8 cellular contexts compared by ENCODE assay signal in the genomic region with DNA sequence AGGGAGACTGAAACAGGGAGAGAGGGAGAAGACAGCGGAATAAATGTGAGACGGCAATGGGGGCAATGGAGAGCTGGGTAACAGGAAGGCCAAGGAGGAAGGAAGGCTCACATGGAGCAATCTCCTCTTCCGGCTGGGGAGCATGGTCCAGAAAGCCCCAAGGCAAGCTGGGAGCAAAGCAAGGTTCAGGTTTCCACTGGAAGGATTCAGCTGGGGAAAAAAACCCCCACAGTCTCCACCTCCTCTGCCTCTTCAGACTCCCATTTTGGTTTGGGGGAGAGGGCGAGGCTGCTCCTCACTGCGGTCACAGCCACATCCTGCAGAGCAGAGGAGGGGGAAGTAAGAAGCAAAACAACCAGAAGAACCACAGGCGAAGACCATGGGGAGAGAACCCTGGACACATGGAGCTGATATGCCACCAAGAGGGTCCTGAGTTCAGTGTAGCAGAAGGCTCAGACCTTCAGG. TPM values are rescaled to one million over a fixed set of nuclear protein-coding genes. Genes with fewer than 3 reads are reported as not detected.
DNase-seq lines count a peak whose midpoint lies in the region; ATAC-seq and TF ChIP-seq lines count a peak whose summit lies in the region.

No MANE protein-coding gene starts in this region.

- H3K27ac Mint-ChIP-seq in Calu3 (ENCODE audit: unreplicated experiment): no peak overlapping the region

- no peaks in the 10 kb centered on the region for H3K27me3 ChIP-seq in transverse colon

- H3K9me3 Mint-ChIP-seq in Calu3 (ENCODE audit: low read depth, unreplicated experiment): no peaks in the 10 kb centered on the region

- no peak for TF ChIP-seq POLR2A in transverse colon (IDR thresholded peaks at IDR 0.05)

- ATAC-seq in left colon: peak; percentile 6
- no peak for ATAC-seq in HG03135 (IDR thresholded peaks at IDR 0.05; ENCODE audit: unreplicated experiment)

- no peak for TF ChIP-seq EP300 in transverse colon (IDR thresholded peaks at IDR 0.05; ENCODE audit: low read depth)

- H3K9me3 ChIP-seq in transverse colon: no peaks in the 10 kb centered on the region

- DNase-seq in NAMALWA (ENCODE audit: low spot score) (peak; percentile 48), activated T-cell treated with anti-CD3 and anti-CD28 coated beads for 24 hours (ENCODE audit: low read depth) (peak; percentile 44), left colon (peak in 1 of 2 donors; percentile 32), transverse colon (peak; percentile 39), Calu3 (no peak), cortex of kidney (lab: John Stamatoyannopoulos, UW) (no peak), NCI-H524 treated with DMSO at 0.1 percent for 48 hours (lab: John Stamatoyannopoulos, UW) (no peak)

- no peak for TF ChIP-seq CTCF in transverse colon (IDR thresholded peaks at IDR 0.05)
- no peak for TF ChIP-seq CTCF in Calu3 (IDR thresholded peaks at IDR 0.05; ENCODE audit: unreplicated experiment)

- intact Hi-C loops in left colon (cut with DNase I, micrococcal nuclease): loop anchor here (2.0 to 10.0 kb wide), 3 partner anchors 52 to 132 kb away; no protein-coding TSS in a partner anchor
- intact Hi-C loops in transverse colon (cut with DNase I; ENCODE audit: low total_unique reads): loop anchor here (5.0 to 10.0 kb wide), 2 partner anchors 52 to 340 kb away; no protein-coding TSS in a partner anchor
- intact Hi-C loops in Calu3 (cut with micrococcal nuclease; ENCODE audit: unreplicated experiment): loop anchor here (2.0 kb wide), 1 partner anchor 132 kb away; no protein-coding TSS in a partner anchor

- no peaks in the 10 kb centered on the region for H3K27me3 Mint-ChIP-seq in Calu3 (ENCODE audit: unreplicated experiment)

- H3K27ac ChIP-seq in transverse colon: peak overlapping the region; percentile 47 to 63 (median 56)

- in situ Hi-C loops in transverse colon (cut with MboI; ENCODE audit: low pct_ligation_motif_present in 1 of 4, low pct_unique_long_range_greater_than_20kb in 1 of 4, low sequenced_read_pairs in 3 of 4): loop anchor here in 3 of 4 donors (5.0 to 25.0 kb wide), 5 partner anchors 60 to 142 kb away; a partner anchor contains a TSS

- H3K4me3 ChIP-seq in transverse colon: peak overlapping the region in 3 of 4 donors; percentile 4 to 33 (median 12)

- 64 to 65% methylated on average over 6 of the region's 6 CpGs for WGBS in transverse colon (ENCODE audit: low coverage in 1 of 2), 2 donors

- H3K4me3 Mint-ChIP-seq in Calu3 (ENCODE audit: low read depth, unreplicated experiment): no peak overlapping the region

- H3K4me1 Mint-ChIP-seq in Calu3 (ENCODE audit: low read depth, unreplicated experiment): no peaks in the 10 kb centered on the region

- CTCF ChIA-PET in Calu3 (lab: Charles Lee): interaction anchor here (1.7 kb wide), 1 partner anchor 57 kb away, joined by 27 read pairs; no protein-coding TSS in a partner anchor

- H3K36me3 Mint-ChIP-seq in Calu3 (ENCODE audit: insufficient read depth, unreplicated experiment): no peaks in the 10 kb centered on the region

- BruUV-seq in Calu3 (replicated peaks; lab: Mats Ljungman, UMichigan): no TSS peak

- peaks cover 0 to 9% (median 0%) of the 10 kb centered on the region in 4 donors for H3K4me1 ChIP-seq in transverse colon

- H3K36me3 ChIP-seq in transverse colon: peaks cover 0 to 9% (median 5%) of the 10 kb centered on the region in 4 donors

RNA-seq across cellular contexts. Expression of a gene that starts 0.7 kb away (rescaled TPM):
- total RNA-seq in left colon: 1 to 10 TPM in 1 of 2 donors, under 1 TPM in 1; 0.40 to 2.8 TPM
- total RNA-seq in transverse colon: 1 to 10 TPM; 2.0 to 5.2 (median 4.2) TPM
- not detected in 2 replicates for total RNA-seq in Calu3 (2022)

RNA-seq across cellular contexts. Expression of a gene that starts 8.6 kb away (rescaled TPM):
- total RNA-seq in left colon (1 to 10 TPM; 6.8 to 9.2 TPM), transverse colon (10 to 100 TPM in 1 of 4 donors, 1 to 10 TPM in 3; 1.4 to 15.7 (median 7.3) TPM), Calu3 (2022) (7.6 and 9.7 TPM in 2 replicates)

RNA-seq across cellular contexts. Expression of a gene that starts 8.8 kb away (rescaled TPM):
- total RNA-seq in left colon: 10 to 100 TPM; 22.6 to 26.2 TPM
- total RNA-seq in transverse colon: 10 to 100 TPM in 3 of 4 donors, 1 to 10 TPM in 1; 9.0 to 35.4 (median 25.1) TPM
- 47.3 and 49.8 TPM in 2 replicates for total RNA-seq in Calu3 (2022)

RNA-seq across cellular contexts. Expression of a gene that starts 10.7 kb away (rescaled TPM):
- total RNA-seq in left colon: 1 to 10 TPM; 2.7 to 2.8 TPM
- 10 to 100 TPM in 1 of 4 donors, 1 to 10 TPM in 3; 1.8 to 16.3 (median 2.9) TPM for total RNA-seq in transverse colon
- 2.2 and 2.5 TPM in 2 replicates for total RNA-seq in Calu3 (2022)

RNA-seq across cellular contexts. Expression of a gene that starts 18.7 kb away (rescaled TPM):
- total RNA-seq in left colon (1 to 10 TPM; 1.2 to 1.6 TPM), transverse colon (not detected), Calu3 (2022) (1.6 and 2.1 TPM in 2 replicates)

Comparison
In these comparisons a context has a peak if more than half of its experiments do, and no peak if none do; other contexts are left out.
1. DNase-seq: peak in NAMALWA (single experiment), activated T-cell treated with anti-CD3 and anti-CD28 coated beads for 24 hours (single experiment) and transverse colon (single experiment); none in Calu3 (single experiment), cortex of kidney (single experiment) and NCI-H524 treated with DMSO at 0.1 percent for 48 hours (single experiment).